Comparison of ENCODE assay signal across 23 cellular contexts in the genomic region with DNA sequence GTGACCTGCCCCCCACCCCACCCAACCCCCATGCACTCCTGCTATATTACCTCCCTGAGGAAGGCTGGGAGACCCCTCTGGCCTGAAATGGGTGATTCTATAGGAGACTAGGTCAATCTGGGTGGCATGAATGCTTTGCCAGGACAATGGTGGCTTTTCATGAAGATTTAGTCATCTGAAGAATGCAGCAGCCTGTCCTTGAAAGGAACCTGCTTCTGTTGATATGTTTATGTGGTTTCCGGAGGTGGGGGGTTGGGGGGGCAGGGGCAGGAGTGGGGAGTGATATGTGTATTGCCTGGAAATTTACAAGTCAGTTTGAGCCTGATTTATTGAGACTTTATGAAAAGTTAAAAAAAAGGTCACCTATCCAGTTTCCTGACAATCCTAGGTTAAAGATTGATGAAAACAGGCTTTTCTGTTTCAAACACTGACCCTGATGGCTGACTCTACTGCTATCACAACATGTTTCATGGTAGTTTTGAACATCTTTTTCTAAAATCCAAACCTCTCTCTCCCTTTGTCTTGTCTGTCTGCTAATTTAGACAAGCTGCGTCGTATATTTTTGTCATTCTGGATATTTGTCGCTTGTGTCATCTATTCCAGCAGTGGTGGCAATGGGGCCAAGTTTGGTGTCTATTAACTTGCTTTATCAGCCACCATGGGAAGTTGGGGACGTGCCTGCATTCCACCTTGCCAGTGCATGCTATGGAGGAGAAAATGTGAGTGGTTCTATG.
DNase-seq lines count a peak whose midpoint lies in the region; ATAC-seq and TF ChIP-seq lines count a peak whose summit lies in the region.
"Had no signal": no experiment of that assay in that cellular context is flagged by ENCODE, and none has a peak within 500 bp of the region (broad histone marks: within the 10 kb centered on the region; RNA-seq: fewer than 3 reads in every experiment).

No MANE protein-coding gene starts in this region.

- H3K4me3 Mint-ChIP-seq in progenitor cell of endocrine pancreas (ENCODE audit: low read depth): peak overlapping the region; percentile 45
- no peak overlapping the region for H3K4me3 Mint-ChIP-seq in activated CD4-positive, alpha-beta T cell treated with anti-CD3 and anti-CD28 coated beads, Interleukin-2, amount 10 ng/mL, durations not matched to agents 7 days and 5 days
- H3K4me3 Mint-ChIP-seq in naive thymus-derived CD4-positive, alpha-beta T cell: no peak overlapping the region
- H3K4me3 Mint-ChIP-seq: activated B cell treated with CpG ODN at 0.5 μM for 24 hours; dendritic cell treated with granulocyte-macrophage colony-stimulating factor and Interleukin-4, amounts not matched to agents 40 ng/mL and 50 ng/mL, for 4 days had no signal

- H3K9me3 ChIP-seq in naive thymus-derived CD4-positive, alpha-beta T cell (ENCODE audit: control insufficient read depth in 2 of 3, low read length in 3 of 3): no peaks in the 10 kb centered on the region
- H3K9me3 ChIP-seq: ascending aorta, BE2C, esophagus squamous epithelium had no signal

- no peaks in the 10 kb centered on the region for H3K27me3 Mint-ChIP-seq in progenitor cell of endocrine pancreas
- no peaks in the 10 kb centered on the region for H3K27me3 Mint-ChIP-seq in activated CD4-positive, alpha-beta T cell treated with anti-CD3 and anti-CD28 coated beads, Interleukin-2, amount 10 ng/mL, durations not matched to agents 7 days and 5 days
- peaks cover 0 to 9% (median 4%) of the 10 kb centered on the region in 5 donors for H3K27me3 Mint-ChIP-seq in naive thymus-derived CD4-positive, alpha-beta T cell
- H3K27me3 Mint-ChIP-seq: dendritic cell treated with granulocyte-macrophage colony-stimulating factor and Interleukin-4, amounts not matched to agents 40 ng/mL and 50 ng/mL, for 4 days had no signal

- CTCF ChIA-PET in activated CD4-positive, alpha-beta T cell treated with anti-CD3 and anti-CD28 coated beads, Interleukin-2, amount 10 ng/mL, durations not matched to agents 7 days and 5 days (lab: Charles Lee): no interaction called here
- CTCF ChIA-PET in naive thymus-derived CD4-positive, alpha-beta T cell (lab: Charles Lee): no interaction called here

- no peak for ATAC-seq in naive thymus-derived CD4-positive, alpha-beta T cell
- ATAC-seq in HG02610 (IDR thresholded peaks at IDR 0.05; ENCODE audit: unreplicated experiment): no peak
- ATAC-seq: SK-N-SH treated with all-trans-retinoic acid at 6 μM for 48 hours; stimulated activated naive CD8-positive, alpha-beta T cell treated with anti-CD3 and anti-CD28 coated beads, Interleukin-15, Interleukin-2, amounts not matched to agents 100 U/mL and 50 U/mL, for 24 hours had no signal

- intact Hi-C loops in naive thymus-derived CD4-positive, alpha-beta T cell (cut with micrococcal nuclease): no loop called here

- POLR2A ChIA-PET in activated CD4-positive, alpha-beta T cell treated with anti-CD3 and anti-CD28 coated beads, Interleukin-2, amount 10 ng/mL, durations not matched to agents 7 days and 5 days (lab: Charles Lee): no interaction called here
- POLR2A ChIA-PET in naive thymus-derived CD4-positive, alpha-beta T cell (lab: Charles Lee): no interaction called here

- H3K27ac Mint-ChIP-seq in progenitor cell of endocrine pancreas: peak overlapping the region; percentile 78
- H3K27ac Mint-ChIP-seq in activated CD4-positive, alpha-beta T cell treated with anti-CD3 and anti-CD28 coated beads, Interleukin-2, amount 10 ng/mL, durations not matched to agents 7 days and 5 days: no peak overlapping the region
- no peak overlapping the region for H3K27ac Mint-ChIP-seq in naive thymus-derived CD4-positive, alpha-beta T cell
- H3K27ac Mint-ChIP-seq: activated B cell treated with CpG ODN at 0.5 μM for 24 hours; dendritic cell treated with granulocyte-macrophage colony-stimulating factor and Interleukin-4, amounts not matched to agents 40 ng/mL and 50 ng/mL, for 4 days had no signal

- peaks cover 27% of the 10 kb centered on the region for H3K4me1 Mint-ChIP-seq in progenitor cell of endocrine pancreas (ENCODE audit: low read depth)
- H3K4me1 Mint-ChIP-seq in activated CD4-positive, alpha-beta T cell treated with anti-CD3 and anti-CD28 coated beads, Interleukin-2, amount 10 ng/mL, durations not matched to agents 7 days and 5 days: peaks cover 1% of the 10 kb centered on the region
- no peaks in the 10 kb centered on the region for H3K4me1 Mint-ChIP-seq in naive thymus-derived CD4-positive, alpha-beta T cell
- H3K4me1 Mint-ChIP-seq: activated B cell treated with CpG ODN at 0.5 μM for 24 hours had no signal

- no peak for TF ChIP-seq CTCF in progenitor cell of endocrine pancreas (IDR thresholded peaks at IDR 0.05; ENCODE audit: unreplicated experiment)

- no peaks in the 10 kb centered on the region for H3K36me3 ChIP-seq in naive thymus-derived CD4-positive, alpha-beta T cell (ENCODE audit: control insufficient read depth in 2 of 3, insufficient read depth in 3 of 3, low read length in 3 of 3)
- H3K36me3 ChIP-seq: ascending aorta, BE2C, esophagus squamous epithelium had no signal

- DNase-seq in HT-29 (ENCODE audit: low spot score) (peak; percentile 17), T1000 (lab: John Stamatoyannopoulos, UW) (peak; percentile 29), iPS DF 19.7 (ENCODE audit: low read depth, low spot score) (peak; percentile 99), progenitor cell of endocrine pancreas (ENCODE audit: low spot score, unreplicated experiment) (no peak), ecto neural progenitor cell (ENCODE audit: low spot score) (no peak)
- DNase-seq in activated CD4-positive, alpha-beta T cell treated with anti-CD3 and anti-CD28 coated beads, Interleukin-2, amount 10 ng/mL, durations not matched to agents 7 days and 5 days: no peak
- DNase-seq in naive thymus-derived CD4-positive, alpha-beta T cell: no peak
- DNase-seq: activated B cell treated with CpG ODN at 0.5 μM for 24 hours; activated gamma-delta T cell treated with Interleukin-2 at 50 U/mL for 16 hours; BE2C; DMS53; esophagus squamous epithelium; HCEC 1CT; MM.1S; NCI-H187; NCI-H446; small intestine; stimulated activated naive CD8-positive, alpha-beta T cell treated with anti-CD3 and anti-CD28 coated beads, Interleukin-15, Interleukin-2, amounts not matched to agents 100 U/mL and 50 U/mL, for 24 hours had no signal

- no peaks in the 10 kb centered on the region for H3K4me1 ChIP-seq in naive thymus-derived CD4-positive, alpha-beta T cell (ENCODE audit: control insufficient read depth in 2 of 2, insufficient read depth in 2 of 2, low read length in 2 of 2)
- H3K4me1 ChIP-seq: ascending aorta, esophagus squamous epithelium had no signal

- H3K9me3 Mint-ChIP-seq in progenitor cell of endocrine pancreas (ENCODE audit: low read depth): peaks cover 7% of the 10 kb centered on the region
- no peaks in the 10 kb centered on the region for H3K9me3 Mint-ChIP-seq in activated CD4-positive, alpha-beta T cell treated with anti-CD3 and anti-CD28 coated beads, Interleukin-2, amount 10 ng/mL, durations not matched to agents 7 days and 5 days
- H3K9me3 Mint-ChIP-seq in naive thymus-derived CD4-positive, alpha-beta T cell: peaks cover 0 to 5% (median 0%) of the 10 kb centered on the region in 11 donors
- H3K9me3 Mint-ChIP-seq: activated B cell treated with CpG ODN at 0.5 μM for 24 hours; dendritic cell treated with granulocyte-macrophage colony-stimulating factor and Interleukin-4, amounts not matched to agents 40 ng/mL and 50 ng/mL, for 4 days had no signal

- H3K27me3 ChIP-seq in naive thymus-derived CD4-positive, alpha-beta T cell (ENCODE audit: control insufficient read depth in 2 of 2, insufficient read depth in 2 of 2, low read length in 2 of 2): no peaks in the 10 kb centered on the region
- H3K27me3 ChIP-seq: ascending aorta, BE2C, esophagus squamous epithelium had no signal

- peaks cover 2% of the 10 kb centered on the region for H3K36me3 Mint-ChIP-seq in progenitor cell of endocrine pancreas (ENCODE audit: insufficient read depth)
- no peaks in the 10 kb centered on the region for H3K36me3 Mint-ChIP-seq in activated CD4-positive, alpha-beta T cell treated with anti-CD3 and anti-CD28 coated beads, Interleukin-2, amount 10 ng/mL, durations not matched to agents 7 days and 5 days (ENCODE audit: low read depth)
- H3K36me3 Mint-ChIP-seq in naive thymus-derived CD4-positive, alpha-beta T cell: no peaks in the 10 kb centered on the region

- H3K4me3 ChIP-seq in naive thymus-derived CD4-positive, alpha-beta T cell (ENCODE audit: low read length): no peak overlapping the region
- H3K4me3 ChIP-seq: ascending aorta, esophagus squamous epithelium had no signal

- H3K27ac ChIP-seq in naive thymus-derived CD4-positive, alpha-beta T cell (ENCODE audit: low read depth, low read length): no peak overlapping the region
- H3K27ac ChIP-seq: ascending aorta, esophagus squamous epithelium, HL-60 had no signal

Comparison
In these comparisons a context has a peak if more than half of its experiments do, and no peak if none do; other contexts are left out.
1. DNase-seq: peak in HT-29 (single experiment), T1000 (single experiment) and iPS DF 19.7 (single experiment); none in progenitor cell of endocrine pancreas (single experiment), activated CD4-positive, alpha-beta T cell treated with anti-CD3 and anti-CD28 coated beads, Interleukin-2, amount 10 ng/mL, durations not matched to agents 7 days and 5 days (single experiment), naive thymus-derived CD4-positive, alpha-beta T cell (0 of 9) and ecto neural progenitor cell (single experiment).